7 cellular contexts compared by ENCODE assay signal in genomic region chr7:29102554-29103151, GRCh38. TPM values are rescaled to one million over a fixed set of nuclear protein-coding genes. Genes with fewer than 3 reads are reported as not detected.
A peak's percentile ranks its signal among the peaks of the same experiment; 100 is the strongest.
DNase-seq lines count a peak whose midpoint lies in the region; ATAC-seq and TF ChIP-seq lines count a peak whose summit lies in the region.

No MANE protein-coding gene starts in this region.

- no peak overlapping the region for H3K4me3 Mint-ChIP-seq in chondrocyte (ENCODE audit: unreplicated experiment)

- H3K27me3 ChIP-seq in IMR-90 (ENCODE audit: control insufficient read depth, insufficient read depth, low read length) = peaks cover 3% of the 10 kb centered on the region; the same call in 1 of the 2 replicates
- no peaks in the 10 kb centered on the region for H3K27me3 ChIP-seq in stomach

- no peaks in the 10 kb centered on the region for H3K79me1 ChIP-seq in IMR-90 (ENCODE audit: low read depth in 1 of 2, low read length in 2 of 2)

- no peak overlapping the region for H3K4ac ChIP-seq in IMR-90 (ENCODE audit: low read depth, low read length)

- peak; percentile 56 for DNase-seq in ELR (ENCODE audit: low read depth)
- peak; percentile 47 for DNase-seq in IMR-90
- DNase-seq in RPMI8226 = peak; percentile 55
- DNase-seq in chondrocyte (ENCODE audit: low spot score) = no peak
- peak; percentile 50 to 72 for DNase-seq in left colon
- DNase-seq in stomach = peak; percentile 67
- no peak for DNase-seq in NCI-H1048 (lab: John Stamatoyannopoulos, UW)

- no peak for TF ChIP-seq EP300 in stomach (IDR thresholded peaks at IDR 0.05)

- no peaks in the 10 kb centered on the region for H3K4me1 ChIP-seq in IMR-90 (ENCODE audit: control insufficient read depth, insufficient read depth, low read length)
- H3K4me1 ChIP-seq in stomach = peaks cover 0 to 17% (median 4%) of the 10 kb centered on the region in 4 donors

- H2BK15ac ChIP-seq in IMR-90 (ENCODE audit: low read depth, low read length) = no peak overlapping the region

- H2AK5ac ChIP-seq in IMR-90 (ENCODE audit: low read depth, low read length) = no peak overlapping the region

- H3K36me3 ChIP-seq in IMR-90 (ENCODE audit: control insufficient read depth, insufficient read depth, low read length) = no peaks in the 10 kb centered on the region
- no peaks in the 10 kb centered on the region for H3K36me3 ChIP-seq in stomach

- WGBS in IMR-90 (ENCODE audit: extremely low coverage in 2 of 2, insufficient read length in 1 of 2), 2 experiments = 10% methylated on average over 2 of the region's 7 CpGs; no CpG with 5 or more reads in 1 of the 2 experiments
- WGBS in stomach, 5 donors = 1 to 6% (median 3%) methylated on average over 7 of the region's 7 CpGs

- no peak overlapping the region for H3K27ac ChIP-seq in IMR-90 (ENCODE audit: insufficient read depth, low read length)
- H3K27ac ChIP-seq in stomach = no peak overlapping the region

- no peak overlapping the region for H4K5ac ChIP-seq in IMR-90 (ENCODE audit: low read depth, low read length)

- H2AFZ ChIP-seq in IMR-90 (replicated peaks; ENCODE audit: low read length, poor library complexity) = no peak overlapping the region

- POLR2A ChIA-PET in IMR-90 (lab: Charles Lee; ENCODE audit: unreplicated experiment) = no interaction called here

- H3K9me1 ChIP-seq in IMR-90 (ENCODE audit: insufficient read depth, low read length) = no peaks in the 10 kb centered on the region

- H3K36me3 Mint-ChIP-seq in chondrocyte (ENCODE audit: low read depth) = no peaks in the 10 kb centered on the region

- TF ChIP-seq RAD21 in IMR-90 (IDR thresholded peaks at IDR 0.05; ENCODE audit: low read length) = peak; percentile 62

- no peak overlapping the region for H3K9ac ChIP-seq in IMR-90 (ENCODE audit: low read depth, low read length)

- no peaks in the 10 kb centered on the region for H3K9me3 ChIP-seq in IMR-90 (ENCODE audit: control insufficient read depth, insufficient read depth, low read length)
- no peaks in the 10 kb centered on the region for H3K9me3 ChIP-seq in stomach

- intact Hi-C loops in IMR-90 (cut with micrococcal nuclease) (loop anchor here (1.0 to 10.0 kb wide), 5 partner anchors 175 to 1908 kb away; no protein-coding TSS in a partner anchor), left colon (cut with DNase I, micrococcal nuclease) (loop anchor here (10.0 kb wide), 2 partner anchors 148 to 178 kb away; partner anchors contain the start of gene TRIL (in 1 of the 2)), stomach (cut with DNase I; ENCODE audit: low total_unique reads) (no loop called here)

- no peaks in the 10 kb centered on the region for H4K20me1 ChIP-seq in IMR-90 (ENCODE audit: insufficient read depth, low read length)

- H4K91ac ChIP-seq in IMR-90 (ENCODE audit: insufficient read depth, low read depth, low read length) = no peak overlapping the region

- no peak overlapping the region for H2BK5ac ChIP-seq in IMR-90 (ENCODE audit: low read depth, low read length, poor library complexity, severe bottlenecking)

- H3K23ac ChIP-seq in IMR-90 (ENCODE audit: low read depth, low read length) = no peak overlapping the region

- no peak overlapping the region for H4K8ac ChIP-seq in IMR-90 (ENCODE audit: low read depth in 2 of 2, low read length in 2 of 2)

- H3K27ac Mint-ChIP-seq in chondrocyte (ENCODE audit: unreplicated experiment) = no peak overlapping the region

- H3K27me3 Mint-ChIP-seq in chondrocyte (ENCODE audit: low read depth) = no peaks in the 10 kb centered on the region

- TF ChIP-seq CTCF in IMR-90 (conservative IDR thresholded peaks at IDR 0.05; ENCODE audit: low read depth, low read length) (peak; percentile 58), chondrocyte (IDR thresholded peaks at IDR 0.05) (peak; percentile 88), stomach (IDR thresholded peaks at IDR 0.05) (peak in 5 of 7 experiments; percentile 52 to 73 (median 66))

- CTCF ChIA-PET in IMR-90 (lab: Yijun Ruan, JAX) = interaction anchor here (1.3 to 1.5 kb wide), 2 partner anchors 176 to 181 kb away, joined by 11 to 14 read pairs; no protein-coding TSS in a partner anchor

- no peak overlapping the region for H3K4me2 ChIP-seq in IMR-90 (ENCODE audit: low read depth, low read length)

- H3K9me3 Mint-ChIP-seq in chondrocyte (ENCODE audit: low read depth) = no peaks in the 10 kb centered on the region

- H3K4me1 Mint-ChIP-seq in chondrocyte (ENCODE audit: low read depth) = peaks cover 5% of the 10 kb centered on the region

- TF ChIP-seq POLR2A in IMR-90 (IDR thresholded peaks at IDR 0.05; ENCODE audit: low read depth, low read length) = no peak
- no peak for TF ChIP-seq POLR2A in stomach (IDR thresholded peaks at IDR 0.05)

- no TSS peak for BruUV-seq in IMR-90 (replicated peaks; lab: Mats Ljungman, UMichigan)

- H3K14ac ChIP-seq in IMR-90 (replicated peaks; ENCODE audit: low read depth, low read length) = no peak overlapping the region

- H3K56ac ChIP-seq in IMR-90 (ENCODE audit: extremely low read depth, insufficient read depth, low read length) = no peak overlapping the region

- no peak overlapping the region for H3K18ac ChIP-seq in IMR-90 (ENCODE audit: low read depth, low read length)

- dilution Hi-C loops in IMR-90 (cut with HindIII; ENCODE audit: low sequenced_read_pairs, unreplicated experiment) = no loop called here

- H3K4me3 ChIP-seq in IMR-90 (ENCODE audit: insufficient read depth, low read depth, low read length) (no peak overlapping the region), stomach (no peak overlapping the region)

- H2BK120ac ChIP-seq in IMR-90 (ENCODE audit: low read depth, low read length) = no peak overlapping the region

- in situ Hi-C loops in IMR-90 (cut with MboI; ENCODE audit: low sequenced_read_pairs) = loop anchor here (5.0 to 25.0 kb wide), 4 partner anchors 175 to 815 kb away; no protein-coding TSS in a partner anchor

- ATAC-seq in IMR-90 (ENCODE audit: low read depth) = peak; percentile 68
- peak; percentile 73 for ATAC-seq in left colon

- no peak overlapping the region for H2AK9ac ChIP-seq in IMR-90 (replicated peaks; ENCODE audit: low read depth, low read length, poor library complexity)

- no peak overlapping the region for H2BK20ac ChIP-seq in IMR-90 (ENCODE audit: low read depth, low read length)

TF ChIP-seq in IMR-90, 13 proteins besides CTCF, POLR2A, EP300 and RAD21:
- TF ChIP-seq ELK1 (IDR thresholded peaks at IDR 0.05; ENCODE audit: borderline replicate concordance, low read depth, low read length) = no peak
- TF ChIP-seq SMC3 (IDR thresholded peaks at IDR 0.05; ENCODE audit: low read depth, low read length) = peak; percentile 85
- peak; percentile 13; the same call in 1 of the 2 replicates for TF ChIP-seq CEBPB (IDR thresholded peaks at IDR 0.05; ENCODE audit: low read depth, low read length)

RNA-seq across cellular contexts. Expression of gene CPVL, which starts 43.7 kb away (rescaled TPM):
- total RNA-seq in IMR-90 (2012; rRNA removed) (not detected in 2 replicates), chondrocyte (4.9 to 5.9 TPM (median 5.0 TPM) in 3 replicates), left colon (10 to 100 TPM in 1 of 2 donors, 1 to 10 TPM in 1; 4.7 to 18.4 TPM), stomach (10 to 100 TPM in 2 of 5 donors, not detected in 3; 22.8 to 24.3 TPM)
- polyA plus RNA-seq in IMR-90 (2012; rRNA removed) (not detected in 2 replicates), stomach (10 to 100 TPM in 1 of 3 donors, 1 to 10 TPM in 2; 4.1 to 17.5 (median 4.8) TPM)
- not detected in 2 replicates for polyA plus RNA-seq in IMR-90 (2012; cell fraction: cytosol; rRNA removed)
- not detected in 2 replicates for polyA plus RNA-seq in IMR-90 (2012; cell fraction: nucleus; rRNA removed; ENCODE audit: low replicate concordance)

Comparison
In these comparisons a context has a peak if more than half of its experiments do, and no peak if none do; other contexts are left out.
1. DNase-seq: peak in ELR (single experiment), IMR-90 (single experiment), RPMI8226 (single experiment), left colon (2 of 2) and stomach (single experiment); none in chondrocyte (single experiment) and NCI-H1048 (single experiment).
2. Peak in every context shown above with its lines, with median percentiles within 50 percentile points of each other: CTCF ChIP-seq.